ENCODE assay signal across 20 cellular contexts in genomic region chr12:125121095-125121494, GRCh38.
"Had no signal": no experiment of that assay in that cellular context is flagged by ENCODE, and none has a peak within 500 bp of the region (broad histone marks: within the 10 kb centered on the region; RNA-seq: fewer than 3 reads in every experiment).

No MANE protein-coding gene starts in this region.

- H3K36me3 ChIP-seq: ovary had no signal

- H3K27ac Mint-ChIP-seq: activated B cell treated with CpG ODN at 0.5 μM for 24 hours; activated CD4-positive, alpha-beta memory T cell treated with anti-CD3 and anti-CD28 coated beads for 36 hours; activated T-helper 17 cell treated with anti-CD3 and anti-CD28 coated beads, Interleukin-2, amount 50 U/mL, for 72 hours; stimulated activated memory B cell treated with anti-CD40 and anti-IgM and Interleukin-4, amounts not matched to agents 10 μg/mL and 1 μg/mL and 100 μg/mL, for 72 hours; T-helper 2 cell treated with Interferon-gamma antibody and Interleukin-4, amounts not matched to agents 5 μg/mL and 100 μg/mL, for 36 hours had no signal

- H3K27ac ChIP-seq: ovary, sigmoid colon, spleen had no signal

- ATAC-seq: activated T-helper 17 cell treated with anti-CD3 and anti-CD28 coated beads, Interleukin-2, amount 50 U/mL, for 72 hours; stimulated activated memory B cell treated with anti-CD40 and anti-IgM and Interleukin-4, amounts not matched to agents 10 μg/mL and 1 μg/mL and 100 μg/mL, for 72 hours had no signal

- H3K4me3 ChIP-seq: dorsolateral prefrontal cortex, ovary, sigmoid colon, spleen had no signal

- H3K27me3 ChIP-seq: dorsolateral prefrontal cortex, ovary, sigmoid colon, spleen had no signal

- H3K9me3 ChIP-seq: ovary, sigmoid colon, spleen had no signal

- FAIRE-seq: colon, frontal cortex had no signal

- DNase-seq: activated B cell treated with CpG ODN at 0.5 μM for 24 hours; activated CD4-positive, alpha-beta memory T cell treated with anti-CD3 and anti-CD28 coated beads for 36 hours; activated CD4-positive, alpha-beta T cell treated with anti-CD3 and anti-CD28 coated beads for 4 hours; activated naive CD4-positive, alpha-beta T cell; activated T-cell treated with anti-CD3 and anti-CD28 coated beads, Interleukin-2, amount 50 U/mL, for 1 hour; caudate nucleus; dorsolateral prefrontal cortex; islet precursor cell; naive B cell; ovary; sigmoid colon; spleen; stimulated activated CD4-positive, alpha-beta T cell treated with anti-CD3 and anti-CD28 coated beads, Interleukin-4, amount 100 ng/mL, for 4 hours; SW 1271 had no signal

- H3K9me3 Mint-ChIP-seq: activated B cell treated with CpG ODN at 0.5 μM for 24 hours; activated CD4-positive, alpha-beta memory T cell treated with anti-CD3 and anti-CD28 coated beads for 36 hours; activated T-helper 17 cell treated with anti-CD3 and anti-CD28 coated beads, Interleukin-2, amount 50 U/mL, for 72 hours; brain; naive B cell; T-helper 2 cell treated with Interferon-gamma antibody and Interleukin-4, amounts not matched to agents 5 μg/mL and 100 μg/mL, for 36 hours had no signal

- H3K4me1 ChIP-seq: sigmoid colon, spleen had no signal
